Comparison of ENCODE assay signal across 7 cellular contexts in genomic region chrX:38166478-38167083, GRCh38. TPM values are rescaled to one million over a fixed set of nuclear protein-coding genes. Genes with fewer than 3 reads are reported as not detected.
DNase-seq lines count a peak whose midpoint lies in the region; ATAC-seq and TF ChIP-seq lines count a peak whose summit lies in the region.

No MANE protein-coding gene starts in this region.

- DNase-seq in Caki2 (ENCODE audit: low read depth) (peak; percentile 8), H4 (ENCODE audit: low spot score) (peak; percentile 10), glomerular visceral epithelial cell (ENCODE audit: extremely low spot score) (peak; percentile 19), upper lobe of left lung (no peak)
- no peak for DNase-seq in activated naive CD4-positive, alpha-beta T cell treated with anti-CD3 and anti-CD28 coated beads, Interleukin-2, amount 50 U/mL, for 16 hours

- H4K20me1 ChIP-seq in SU-DHL-6 (ENCODE audit: low read depth, low read length): no peaks in the 10 kb centered on the region

- H3K4me1 ChIP-seq in upper lobe of left lung: no peaks in the 10 kb centered on the region

- H3K36me3 ChIP-seq in SU-DHL-6 (ENCODE audit: low read length) (no peaks in the 10 kb centered on the region), upper lobe of left lung (no peaks in the 10 kb centered on the region)

- H3K4me3 ChIP-seq in SU-DHL-6 (ENCODE audit: insufficient read depth, low read length, poor library complexity, severe bottlenecking) (no peak overlapping the region), upper lobe of left lung (no peak overlapping the region)

- no peak for TF ChIP-seq EP300 in upper lobe of left lung (IDR thresholded peaks at IDR 0.05)

- TF ChIP-seq CTCF in SU-DHL-6 (IDR thresholded peaks at IDR 0.05; ENCODE audit: insufficient read depth, low read length, poor library complexity, severe bottlenecking): peak; percentile 48
- TF ChIP-seq CTCF in upper lobe of left lung (IDR thresholded peaks at IDR 0.05): peak; percentile 23 to 53 (median 40)

- no peaks in the 10 kb centered on the region for H3K79me2 ChIP-seq in SU-DHL-6 (ENCODE audit: insufficient read depth, low read length)

- no peak overlapping the region for H2AFZ ChIP-seq in SU-DHL-6 (ENCODE audit: low read depth, low read length, severe bottlenecking)

- H3K9ac ChIP-seq in SU-DHL-6 (ENCODE audit: low read length): no peak overlapping the region

- no peak for ATAC-seq in upper lobe of left lung (ENCODE audit: low FRiP score in 2 of 2)
- no peak for ATAC-seq in HG03139 (IDR thresholded peaks at IDR 0.05; ENCODE audit: unreplicated experiment)

- H3K4me2 ChIP-seq in SU-DHL-6 (ENCODE audit: low read depth, low read length, poor library complexity, severe bottlenecking): no peak overlapping the region

- H3F3A ChIP-seq in SU-DHL-6 (ENCODE audit: insufficient read depth): no peaks in the 10 kb centered on the region

- H3K27ac ChIP-seq in SU-DHL-6 (ENCODE audit: low read depth, low read length) (no peak overlapping the region), upper lobe of left lung (no peak overlapping the region)

- 48 to 61% methylated on average over 2 of the region's 2 CpGs for WGBS in upper lobe of left lung, 2 donors

- H3K9me3 ChIP-seq in SU-DHL-6 (ENCODE audit: insufficient read depth, low read length) (no peaks in the 10 kb centered on the region), upper lobe of left lung (no peaks in the 10 kb centered on the region)

- in situ Hi-C loops in Caki2 (cut with HindIII; ENCODE audit: low pct_unique_long_range_greater_than_20kb, low sequenced_read_pairs): no loop called here

- no peaks in the 10 kb centered on the region for H3K9me2 ChIP-seq in SU-DHL-6 (replicated peaks; ENCODE audit: insufficient read depth, low read length)

- H3K27me3 ChIP-seq in SU-DHL-6 (ENCODE audit: low read length): no peaks in the 10 kb centered on the region
- H3K27me3 ChIP-seq in upper lobe of left lung: no peaks in the 10 kb centered on the region

- no peak for TF ChIP-seq POLR2A in upper lobe of left lung (IDR thresholded peaks at IDR 0.05)

RNA-seq across cellular contexts. Expression of gene SRPX, which starts 54.1 kb away (rescaled TPM):
- 7.1 and 22.4 TPM in 2 replicates for total RNA-seq in Caki2 (2014; rRNA removed; shearing (Covaris generic); ENCODE audit: low replicate concordance)
- total RNA-seq in H4 (2014; rRNA removed; shearing (Covaris generic)): 67.8 and 72.3 TPM in 2 replicates
- total RNA-seq in upper lobe of left lung: 10 to 100 TPM in 5 of 6 donors, 1 to 10 TPM in 1; 1.0 to 76.6 (median 41.3) TPM

Comparison
In these comparisons a context has a peak if more than half of its experiments do, and no peak if none do; other contexts are left out.
1. DNase-seq: peak in Caki2 (single experiment), H4 (single experiment) and glomerular visceral epithelial cell (single experiment); none in upper lobe of left lung (0 of 2) and activated naive CD4-positive, alpha-beta T cell treated with anti-CD3 and anti-CD28 coated beads, Interleukin-2, amount 50 U/mL, for 16 hours (single experiment).